ENCODE assay signal across 23 cellular contexts in genomic region chr2:239596298-239596697, GRCh38.
DNase-seq lines count a peak whose midpoint lies in the region; ATAC-seq and TF ChIP-seq lines count a peak whose summit lies in the region.
"Had no signal": no experiment of that assay in that cellular context is flagged by ENCODE, and none has a peak within 500 bp of the region (broad histone marks: within the 10 kb centered on the region; RNA-seq: fewer than 3 reads in every experiment).

No MANE protein-coding gene starts in this region.

- H3F3A ChIP-seq in smooth muscle cell (ENCODE audit: low read depth) = no peaks in the 10 kb centered on the region

- H4K20me1 ChIP-seq in smooth muscle cell (ENCODE audit: low read depth) = no peaks in the 10 kb centered on the region

- no peaks in the 10 kb centered on the region for H3K9me3 ChIP-seq in smooth muscle cell (replicated peaks; ENCODE audit: low read depth)
- H3K9me3 ChIP-seq: adrenal gland, breast epithelium, lower lobe of right lung, prostate gland, tibial nerve had no signal

- peaks cover under 1 to 22% of the 10 kb centered on the region in 2 donors for H3K4me1 Mint-ChIP-seq in natural killer cell
- H3K4me1 Mint-ChIP-seq in natural killer cell treated with Interleukin-12 subunit alpha and Interleukin-12 subunit beta and Interleukin-15 and Interleukin-18, amount 100 ng/mL, for 72 hours (ENCODE audit: low read depth in 2 of 2) = peaks cover 4% of the 10 kb centered on the region in 2 donors
- peaks cover 4% of the 10 kb centered on the region for H3K4me1 Mint-ChIP-seq in type B pancreatic cell (ENCODE audit: unreplicated experiment)
- H3K4me1 Mint-ChIP-seq: activated B cell treated with CpG ODN at 0.5 μM for 24 hours had no signal

- no peak overlapping the region for H3K4me3 Mint-ChIP-seq in natural killer cell
- H3K4me3 Mint-ChIP-seq in natural killer cell treated with Interleukin-12 subunit alpha and Interleukin-12 subunit beta and Interleukin-15 and Interleukin-18, amount 100 ng/mL, for 72 hours = no peak overlapping the region
- no peak overlapping the region for H3K4me3 Mint-ChIP-seq in type B pancreatic cell
- H3K4me3 Mint-ChIP-seq: activated B cell treated with CpG ODN at 0.5 μM for 24 hours; activated CD4-positive, alpha-beta memory T cell treated with anti-CD3 and anti-CD28 coated beads for 36 hours; CD4-positive, alpha-beta memory T cell had no signal

- H3K27ac ChIP-seq in smooth muscle cell (ENCODE audit: low read depth) = no peak overlapping the region
- H3K27ac ChIP-seq: adrenal gland, breast epithelium, lower lobe of right lung, PC-9, prostate gland, stomach, tibial nerve had no signal

- H3K4me3 ChIP-seq in smooth muscle cell = no peak overlapping the region
- H3K4me3 ChIP-seq: adrenal gland, breast epithelium, lower lobe of right lung, PC-9, prostate gland, stomach, tibial nerve had no signal

- H3K9ac ChIP-seq in smooth muscle cell (ENCODE audit: low read depth) = no peak overlapping the region

- 97% methylated on average over 5 of the region's 5 CpGs for WGBS in smooth muscle cell (ENCODE audit: low lambda C conversion rate)

- intact Hi-C loops in natural killer cell (cut with micrococcal nuclease) = no loop called here

- H3K27me3 ChIP-seq in smooth muscle cell (ENCODE audit: low read depth) = no peaks in the 10 kb centered on the region
- H3K27me3 ChIP-seq: adrenal gland, breast epithelium, stomach, tibial nerve had no signal

- H3K79me2 ChIP-seq in smooth muscle cell (ENCODE audit: low read depth) = no peaks in the 10 kb centered on the region

- H3K27ac Mint-ChIP-seq in natural killer cell (no peak overlapping the region), type B pancreatic cell (no peak overlapping the region)
- H3K27ac Mint-ChIP-seq in natural killer cell treated with Interleukin-12 subunit alpha and Interleukin-12 subunit beta and Interleukin-15 and Interleukin-18, amount 100 ng/mL, for 72 hours = no peak overlapping the region
- H3K27ac Mint-ChIP-seq: activated B cell treated with CpG ODN at 0.5 μM for 24 hours; activated CD4-positive, alpha-beta memory T cell treated with anti-CD3 and anti-CD28 coated beads for 36 hours had no signal

- peak; percentile 8 for DNase-seq in natural killer cell
- DNase-seq in natural killer cell treated with Interleukin-12 subunit alpha and Interleukin-12 subunit beta and Interleukin-15 and Interleukin-18, amount 100 ng/mL, for 72 hours (ENCODE audit: low spot score) = no peak
- DNase-seq in NCI-H69 (lab: John Stamatoyannopoulos, UW) = peak; percentile 62
- peak; percentile 36 for DNase-seq in islet precursor cell
- no peak for DNase-seq in activated naive CD4-positive, alpha-beta T cell (lab: John Stamatoyannopoulos, UW)
- no peak for DNase-seq in type B pancreatic cell (ENCODE audit: extremely low spot score, unreplicated experiment)
- no peak for DNase-seq in smooth muscle cell (lab: John Stamatoyannopoulos, UW; ENCODE audit: unreplicated experiment)
- DNase-seq: CD4-positive, alpha-beta memory T cell; GDM1; KG1; NCI-H1694 treated with DMSO at 0.1 percent for 48 hours; PC-9; SHP77; stimulated activated CD8-positive, alpha-beta memory T cell treated with anti-CD3 and anti-CD28 coated beads, Interleukin-4, amount 100 ng/mL, for 48 hours; T-helper 9 cell had no signal

- TF ChIP-seq CTCF in natural killer cell (IDR thresholded peaks at IDR 0.05) = no peak
- no peak for TF ChIP-seq CTCF in type B pancreatic cell (conservative IDR thresholded peaks at IDR 0.05)
- TF ChIP-seq CTCF in smooth muscle cell (IDR thresholded peaks at IDR 0.05; ENCODE audit: borderline replicate concordance, insufficient read depth, poor library complexity, severe bottlenecking) = no peak

- ATAC-seq in natural killer cell = no peak
- ATAC-seq in natural killer cell treated with Interleukin-12 subunit alpha and Interleukin-12 subunit beta and Interleukin-15 and Interleukin-18, amount 100 ng/mL, for 72 hours = no peak
- ATAC-seq: lower lobe of right lung had no signal

- H3K4me1 ChIP-seq in smooth muscle cell (ENCODE audit: low read depth) = no peaks in the 10 kb centered on the region
- H3K4me1 ChIP-seq: adrenal gland, breast epithelium, lower lobe of right lung, prostate gland, stomach, tibial nerve had no signal

- no peak overlapping the region for H3K4me2 ChIP-seq in smooth muscle cell
- H3K4me2 ChIP-seq: PC-9 had no signal

- no peaks in the 10 kb centered on the region for H3K36me3 ChIP-seq in smooth muscle cell (ENCODE audit: low read depth)
- H3K36me3 ChIP-seq: adrenal gland, breast epithelium, lower lobe of right lung, prostate gland, stomach, tibial nerve had no signal

- H3K9me3 Mint-ChIP-seq in natural killer cell (peaks cover 0 to 2% of the 10 kb centered on the region in 2 donors), type B pancreatic cell (no peaks in the 10 kb centered on the region)
- H3K9me3 Mint-ChIP-seq in natural killer cell treated with Interleukin-12 subunit alpha and Interleukin-12 subunit beta and Interleukin-15 and Interleukin-18, amount 100 ng/mL, for 72 hours = peaks cover 9% of the 10 kb centered on the region
- H3K9me3 Mint-ChIP-seq: activated B cell treated with CpG ODN at 0.5 μM for 24 hours; activated CD4-positive, alpha-beta memory T cell treated with anti-CD3 and anti-CD28 coated beads for 36 hours had no signal

- H3K27me3 Mint-ChIP-seq in natural killer cell (ENCODE audit: low read depth in 2 of 2) (no peaks in the 10 kb centered on the region), type B pancreatic cell (peaks cover 5% of the 10 kb centered on the region)
- H3K27me3 Mint-ChIP-seq in natural killer cell treated with Interleukin-12 subunit alpha and Interleukin-12 subunit beta and Interleukin-15 and Interleukin-18, amount 100 ng/mL, for 72 hours = no peaks in the 10 kb centered on the region
- H3K27me3 Mint-ChIP-seq: activated B cell treated with CpG ODN at 0.5 μM for 24 hours; activated CD4-positive, alpha-beta memory T cell treated with anti-CD3 and anti-CD28 coated beads for 36 hours; CD4-positive, alpha-beta memory T cell had no signal

- H3K36me3 Mint-ChIP-seq in natural killer cell = no peaks in the 10 kb centered on the region
- H3K36me3 Mint-ChIP-seq in natural killer cell treated with Interleukin-12 subunit alpha and Interleukin-12 subunit beta and Interleukin-15 and Interleukin-18, amount 100 ng/mL, for 72 hours = no peaks in the 10 kb centered on the region
- no peaks in the 10 kb centered on the region for H3K36me3 Mint-ChIP-seq in type B pancreatic cell
- H3K36me3 Mint-ChIP-seq: activated CD4-positive, alpha-beta memory T cell treated with anti-CD3 and anti-CD28 coated beads for 36 hours had no signal

- no peak overlapping the region for H2AFZ ChIP-seq in smooth muscle cell (ENCODE audit: low read depth)
- H2AFZ ChIP-seq: PC-9 had no signal

Comparison
In these comparisons a context has a peak if more than half of its experiments do, and no peak if none do; other contexts are left out.
1. DNase-seq: peak in natural killer cell (single experiment), NCI-H69 (single experiment) and islet precursor cell (single experiment); none in natural killer cell treated with Interleukin-12 subunit alpha and Interleukin-12 subunit beta and Interleukin-15 and Interleukin-18, amount 100 ng/mL, for 72 hours (single experiment), activated naive CD4-positive, alpha-beta T cell (0 of 4), type B pancreatic cell (single experiment) and smooth muscle cell (single experiment).